27 cellular contexts compared by ENCODE assay signal in genomic region chr9:132087438-132088030, GRCh38. TPM values are rescaled to one million over a fixed set of nuclear protein-coding genes. Genes with fewer than 3 reads are reported as not detected.
A peak's percentile ranks its signal among the peaks of the same experiment; 100 is the strongest.
DNase-seq lines count a peak whose midpoint lies in the region; ATAC-seq and TF ChIP-seq lines count a peak whose summit lies in the region.
"Had no signal": no experiment of that assay in that cellular context is flagged by ENCODE, and none has a peak within 500 bp of the region (broad histone marks: within the 10 kb centered on the region; RNA-seq: fewer than 3 reads in every experiment).

No MANE protein-coding gene starts in this region.

- no peaks in the 10 kb centered on the region for H3K9me3 ChIP-seq in body of pancreas
- peaks cover 3% of the 10 kb centered on the region for H3K9me3 ChIP-seq in WERI-Rb-1 (ENCODE audit: severe bottlenecking)
- H3K9me3 ChIP-seq: BE2C had no signal

- DNase-seq in Ammon's horn (ENCODE audit: low spot score) (peak; percentile 74), medulla oblongata (ENCODE audit: extremely low spot score) (peak; percentile 82), substantia nigra (lab: John Stamatoyannopoulos, UW) (peak in 14 of 49 donors; percentile 6 to 62 (median 20)), MCF 10A (ENCODE audit: unreplicated experiment) (no peak), body of pancreas (no peak), WERI-Rb-1 (no peak)
- DNase-seq: BE2C; Calu3; CD8-positive, alpha-beta memory T cell; DMS79 treated with DMSO at 0.1 percent for 48 hours; GM23248; H9; HFFc6; Karpas-422; MV-4-11; NCI-H1105; NCI-H1436 treated with DMSO at 0.1 percent for 48 hours; NCI-H1930; NCI-H2107; NCI-H446; NCI-H524 treated with DMSO at 0.1 percent for 48 hours; NCI-H774; SIG-M5 had no signal

- ATAC-seq in body of pancreas: no peak
- ATAC-seq: HepG2 had no signal

- BruUV-seq in MCF 10A (replicated peaks; lab: Mats Ljungman, UMichigan): no TSS peak

- intact Hi-C loops in MCF 10A (cut with micrococcal nuclease) (no loop called here), body of pancreas (cut with DNase I) (loop anchor here (10.0 kb wide), 1 partner anchor 147 kb away; no protein-coding TSS in a partner anchor)

- H3K27ac ChIP-seq in cingulate gyrus (ENCODE audit: low read depth, low read length) (peak overlapping the region; percentile 66), substantia nigra (ENCODE audit: low read depth, low read length, poor library complexity, severe bottlenecking) (peak overlapping the region; percentile 80), body of pancreas (no peak overlapping the region), WERI-Rb-1 (no peak overlapping the region)
- H3K27ac ChIP-seq: 22Rv1, GM23248 had no signal

- H3K4me1 Mint-ChIP-seq in MCF 10A (ENCODE audit: insufficient read depth, unreplicated experiment): no peaks in the 10 kb centered on the region
- H3K4me1 Mint-ChIP-seq: CD14-positive monocyte; CD8-positive, alpha-beta memory T cell had no signal

- no peak overlapping the region for H3K4me3 Mint-ChIP-seq in MCF 10A (ENCODE audit: unreplicated experiment)
- H3K4me3 Mint-ChIP-seq: CD14-positive monocyte; CD8-positive, alpha-beta memory T cell; H9; HFFc6 had no signal

- peaks cover 40% of the 10 kb centered on the region for H3K27me3 Mint-ChIP-seq in MCF 10A (ENCODE audit: insufficient read depth, unreplicated experiment)

- H3K27me3 ChIP-seq in body of pancreas (no peaks in the 10 kb centered on the region), WERI-Rb-1 (ENCODE audit: insufficient read depth, low read depth, severe bottlenecking) (no peaks in the 10 kb centered on the region)
- H3K27me3 ChIP-seq: BE2C had no signal

- H3K27ac Mint-ChIP-seq in MCF 10A (ENCODE audit: low read depth, unreplicated experiment): no peak overlapping the region
- H3K27ac Mint-ChIP-seq: CD14-positive monocyte; CD8-positive, alpha-beta memory T cell; HFFc6 had no signal

- H3K36me3 Mint-ChIP-seq in MCF 10A (ENCODE audit: insufficient read depth, unreplicated experiment): no peaks in the 10 kb centered on the region
- H3K36me3 Mint-ChIP-seq: CD14-positive monocyte had no signal

- no peak for TF ChIP-seq POLR2A in body of pancreas (IDR thresholded peaks at IDR 0.05)

- H3K4me1 ChIP-seq in body of pancreas: no peaks in the 10 kb centered on the region
- H3K4me1 ChIP-seq: BE2C had no signal

- no peak overlapping the region for H3K4me3 ChIP-seq in body of pancreas
- no peak overlapping the region for H3K4me3 ChIP-seq in WERI-Rb-1 (ENCODE audit: low read depth, low read length)
- H3K4me3 ChIP-seq: GM23248 had no signal

- H3K36me3 ChIP-seq in body of pancreas (replicated peaks in 1 of 2; ENCODE audit: insufficient read depth in 1 of 2, low read depth in 2 of 2) (no peaks in the 10 kb centered on the region), WERI-Rb-1 (no peaks in the 10 kb centered on the region)
- H3K36me3 ChIP-seq: BE2C had no signal

- POLR2A ChIA-PET in MCF 10A (lab: Yijun Ruan, JAX): no interaction called here

- CTCF ChIA-PET in MCF 10A (lab: Yijun Ruan, JAX): no interaction called here

- WGBS in body of pancreas, 2 donors: 68 to 74% methylated on average over 7 of the region's 7 CpGs

- no peaks in the 10 kb centered on the region for H3K9me3 Mint-ChIP-seq in MCF 10A (ENCODE audit: unreplicated experiment)
- H3K9me3 Mint-ChIP-seq: H9, HFFc6 had no signal

- TF ChIP-seq CTCF in MCF 10A (IDR thresholded peaks at IDR 0.05; ENCODE audit: unreplicated experiment) (no peak), body of pancreas (IDR thresholded peaks at IDR 0.05) (no peak), WERI-Rb-1 (IDR thresholded peaks at IDR 0.05; ENCODE audit: low read depth, low read length) (no peak)

RNA-seq across cellular contexts. Expression of gene MED27, which starts 7.9 kb away (rescaled TPM):
- total RNA-seq in MCF 10A (2022) (34.3 and 41.9 TPM in 2 replicates), body of pancreas (10 to 100 TPM in 1 of 2 donors, 1 to 10 TPM in 1; 3.4 to 11.5 TPM)

Comparison
In these comparisons a context has a peak if more than half of its experiments do, and no peak if none do; other contexts are left out.
1. DNase-seq: peak in Ammon's horn (single experiment) and medulla oblongata (single experiment); none in MCF 10A (single experiment), body of pancreas (0 of 4) and WERI-Rb-1 (single experiment).
2. H3K27ac ChIP-seq: peak in cingulate gyrus (single experiment) and substantia nigra (single experiment); none in body of pancreas (0 of 4) and WERI-Rb-1 (single experiment).